Comparison of ENCODE assay signal across 1 cellular context in genomic region chr7:127912901-127913300, GRCh38.
A peak's percentile ranks its signal among the peaks of the same experiment; 100 is the strongest.
TF ChIP-seq lines count a peak whose summit lies in the region.

No MANE protein-coding gene starts in this region.

TF ChIP-seq in HepG2, 621 proteins besides CTCF, POLR2A, EP300 and RAD21 (continued from another document):
- TF ChIP-seq PAXIP1 (CRISPR knock-in tag; conservative IDR thresholded peaks at IDR 0.05), result 0 out of 2 replicates have a peak, but pooled peaks have one; percentile 27
- no peak for TF ChIP-seq SMARCC2 (IDR thresholded peaks at IDR 0.05)
- TF ChIP-seq HMG20A (CRISPR knock-in tag; IDR thresholded peaks at IDR 0.05; ENCODE audit: borderline replicate concordance), result peak; percentile 23; the same call in 1 of the 2 replicates
- TF ChIP-seq ATF2 (CRISPR knock-in tag; IDR thresholded peaks at IDR 0.05), result 0 out of 2 replicates have a peak, but pooled peaks have one; percentile 27
- 0 out of 2 replicates have a peak, but pooled peaks have one; percentile 14 for TF ChIP-seq RXRB (CRISPR knock-in tag; IDR thresholded peaks at IDR 0.05; ENCODE audit: borderline replicate concordance)
- TF ChIP-seq TBX2 (CRISPR knock-in tag; IDR thresholded peaks at IDR 0.05; ENCODE audit: borderline replicate concordance), result peak; percentile 77
- no peak for TF ChIP-seq ZNF724P (CRISPR knock-in tag; IDR thresholded peaks at IDR 0.05; ENCODE audit: borderline replicate concordance)
- TF ChIP-seq ZNF879 (CRISPR knock-in tag; IDR thresholded peaks at IDR 0.05), result no peak
- TF ChIP-seq FOXP4 (CRISPR knock-in tag; IDR thresholded peaks at IDR 0.05), result peak; percentile 63; the same call in 1 of the 2 replicates
- TF ChIP-seq RARA (CRISPR knock-in tag; IDR thresholded peaks at IDR 0.05), result 0 out of 2 replicates have a peak, but pooled peaks have one; percentile 30
- 0 out of 2 replicates have a peak, but pooled peaks have one; percentile 39 for TF ChIP-seq FOSL2 (CRISPR knock-in tag; IDR thresholded peaks at IDR 0.05)
- peak; percentile 48; the same call in 1 of the 2 replicates for TF ChIP-seq ISL2 (CRISPR knock-in tag; IDR thresholded peaks at IDR 0.05)
- peak; percentile 22 for TF ChIP-seq TEAD3 (CRISPR knock-in tag; optimal IDR thresholded peaks at IDR 0.05; ENCODE audit: borderline replicate concordance)
- TF ChIP-seq RBM22 (optimal IDR thresholded peaks at IDR 0.05; ENCODE audit: low read length), result peak; percentile 45
- TF ChIP-seq SIX1 (CRISPR knock-in tag; IDR thresholded peaks at IDR 0.05; ENCODE audit: borderline replicate concordance), result 0 out of 2 replicates have a peak, but pooled peaks have one; percentile 39
- TF ChIP-seq BCL6 (CRISPR knock-in tag; IDR thresholded peaks at IDR 0.05), result peak; percentile 42; the same call in 1 of the 2 replicates
- no peak for TF ChIP-seq ZFX (CRISPR knock-in tag; IDR thresholded peaks at IDR 0.05; ENCODE audit: low read depth)
- TF ChIP-seq HNF4A (CRISPR knock-in tag; IDR thresholded peaks at IDR 0.05), result peak; percentile 80
- peak; percentile 17; the same call in 1 of the 2 replicates for TF ChIP-seq HDAC1 (CRISPR knock-in tag; IDR thresholded peaks at IDR 0.05)
- TF ChIP-seq SIX4 (CRISPR knock-in tag; IDR thresholded peaks at IDR 0.05), result peak; percentile 83
- TF ChIP-seq GATAD2A (CRISPR knock-in tag; IDR thresholded peaks at IDR 0.05), result peak; percentile 66
- peak; percentile 31; the same call in 1 of the 2 replicates for TF ChIP-seq ZNF503 (CRISPR knock-in tag; IDR thresholded peaks at IDR 0.05)
- TF ChIP-seq SAP130 (CRISPR knock-in tag; IDR thresholded peaks at IDR 0.05; ENCODE audit: low read depth), result peak; percentile 18; the same call in 1 of the 2 replicates
- no peak for TF ChIP-seq ZHX1 (CRISPR knock-in tag; IDR thresholded peaks at IDR 0.05; ENCODE audit: low read depth)
- TF ChIP-seq NCOA2 (CRISPR knock-in tag; IDR thresholded peaks at IDR 0.05), result 0 out of 2 replicates have a peak, but pooled peaks have one; percentile 38
- TF ChIP-seq BHLHE40 (IDR thresholded peaks at IDR 0.05; ENCODE audit: low read length), result peak; percentile 71; the same call in 1 of the 2 replicates
- peak; percentile 80 for TF ChIP-seq ARID5B (CRISPR knock-in tag; IDR thresholded peaks at IDR 0.05)
- TF ChIP-seq FOXA3 (CRISPR knock-in tag; IDR thresholded peaks at IDR 0.05), result peak; percentile 22; the same call in 1 of the 2 replicates
- peak; percentile 79 for TF ChIP-seq TCF7 (IDR thresholded peaks at IDR 0.05; ENCODE audit: low read depth)
- peak; percentile 49 for TF ChIP-seq SOX5 (CRISPR knock-in tag; IDR thresholded peaks at IDR 0.05; ENCODE audit: borderline replicate concordance)
- TF ChIP-seq SMYD3 (CRISPR knock-in tag; IDR thresholded peaks at IDR 0.05), result no peak
- TF ChIP-seq SOX6 (IDR thresholded peaks at IDR 0.05), result no peak
- TF ChIP-seq SOX6 (CRISPR knock-in tag; IDR thresholded peaks at IDR 0.05), result peak; percentile 71
- TF ChIP-seq KAT8 (CRISPR knock-in tag; IDR thresholded peaks at IDR 0.05), result no peak
